In genomic region chr1:32184639-32185038, GRCh38 we compare ENCODE assay signal across 24 cellular contexts. TPM values are rescaled to one million over a fixed set of nuclear protein-coding genes. Genes with fewer than 3 reads are reported as not detected.
DNase-seq lines count a peak whose midpoint lies in the region; ATAC-seq, FAIRE-seq and TF ChIP-seq lines count a peak whose summit lies in the region.
"Had no signal": no experiment of that assay in that cellular context is flagged by ENCODE, and none has a peak within 500 bp of the region (broad histone marks: within the 10 kb centered on the region; RNA-seq: fewer than 3 reads in every experiment).

No MANE protein-coding gene starts in this region.

- H3K4me3 ChIP-seq in DND-41 (ENCODE audit: low read depth in 1 of 2, low read length in 2 of 2) (no peak overlapping the region), uterus (no peak overlapping the region)
- H3K4me3 ChIP-seq: adrenal gland, cardiac muscle cell had no signal

- peak overlapping the region; percentile 57 for H3K27ac Mint-ChIP-seq in activated CD8-positive, alpha-beta memory T cell treated with anti-CD3 and anti-CD28 coated beads, Interleukin-2, amount 10 ng/mL, durations not matched to agents 7 days and 5 days
- peak overlapping the region in 1 of 3 experiments; percentile 2 for H3K27ac Mint-ChIP-seq in nephron
- H3K27ac Mint-ChIP-seq: CD4-positive, alpha-beta T cell had no signal

- no peaks in the 10 kb centered on the region for H3K27me3 ChIP-seq in DND-41 (ENCODE audit: insufficient read depth, low read length, poor library complexity)
- no peaks in the 10 kb centered on the region for H3K27me3 ChIP-seq in uterus
- H3K27me3 ChIP-seq: adrenal gland, cardiac muscle cell had no signal

- H3K4me1 Mint-ChIP-seq in activated CD8-positive, alpha-beta memory T cell treated with anti-CD3 and anti-CD28 coated beads, Interleukin-2, amount 10 ng/mL, durations not matched to agents 7 days and 5 days, result peaks cover 56% of the 10 kb centered on the region
- H3K4me1 Mint-ChIP-seq in nephron, result peaks cover 39% of the 10 kb centered on the region

- H3K9me3 ChIP-seq in DND-41 (ENCODE audit: insufficient read depth, low read length, severe bottlenecking) (no peaks in the 10 kb centered on the region), uterus (no peaks in the 10 kb centered on the region)
- H3K9me3 ChIP-seq: adrenal gland had no signal

- 0 out of 2 replicates have a peak overlapping the region, but pooled peaks have one; percentile 13 for H3K27ac ChIP-seq in DND-41 (ENCODE audit: low read length)
- H3K27ac ChIP-seq in VCaP, result peak overlapping the region; percentile 25
- H3K27ac ChIP-seq in uterus, result no peak overlapping the region
- H3K27ac ChIP-seq: adrenal gland, cardiac muscle cell had no signal

- H3K9me3 Mint-ChIP-seq in activated CD8-positive, alpha-beta memory T cell treated with anti-CD3 and anti-CD28 coated beads, Interleukin-2, amount 10 ng/mL, durations not matched to agents 7 days and 5 days (ENCODE audit: low read depth), result no peaks in the 10 kb centered on the region
- H3K9me3 Mint-ChIP-seq in nephron, result no peaks in the 10 kb centered on the region
- H3K9me3 Mint-ChIP-seq: CD4-positive, alpha-beta T cell had no signal

- H3K4me2 ChIP-seq in DND-41 (ENCODE audit: insufficient read depth, low read length), result peak overlapping the region; percentile 33

- no peak for DNase-seq in activated CD8-positive, alpha-beta memory T cell treated with anti-CD3 and anti-CD28 coated beads, Interleukin-2, amount 10 ng/mL, durations not matched to agents 7 days and 5 days
- no peak for DNase-seq in activated CD8-positive, alpha-beta memory T cell treated with anti-CD3 and anti-CD28 coated beads, Interleukin-2, amount 50 U/mL, for 4 hours
- DNase-seq in DND-41 (no peak), uterus (no peak), RCC 7860 (ENCODE audit: low spot score) (no peak)
- DNase-seq in stimulated activated CD4-positive, alpha-beta T cell treated with anti-CD3 and anti-CD28 coated beads, Interleukin-4, amount 100 ng/mL, for 24 hours, result no peak
- DNase-seq: adrenal gland; CD4-positive, alpha-beta T cell; DMS153; foreskin melanocyte; HCEC 1CT; kidney; mammary epithelial cell; NCI-H1417 treated with DMSO at 0.1 percent for 48 hours; NCI-H2171; NCI-H526; stimulated activated CD4-positive, alpha-beta T cell treated with anti-CD3 and anti-CD28 coated beads, Interleukin-2, amount 100 ng/mL, for 24 hours had no signal

- CTCF ChIA-PET in activated CD8-positive, alpha-beta memory T cell treated with anti-CD3 and anti-CD28 coated beads, Interleukin-2, amount 10 ng/mL, durations not matched to agents 7 days and 5 days (lab: Charles Lee), result interaction anchor here (1.1 to 1.2 kb wide), 2 partner anchors 16 to 56 kb away, joined by 3 to 4 read pairs; no protein-coding TSS in a partner anchor

- peaks cover 38% of the 10 kb centered on the region for H4K20me1 ChIP-seq in DND-41 (ENCODE audit: insufficient read depth, low read length)

- H3K9ac ChIP-seq in DND-41 (ENCODE audit: low read depth, low read length), result no peak overlapping the region

- no peak for TF ChIP-seq POLR2A in uterus (IDR thresholded peaks at IDR 0.05)

- ATAC-seq in activated CD8-positive, alpha-beta memory T cell treated with anti-CD3 and anti-CD28 coated beads, Interleukin-2, amount 10 ng/mL, durations not matched to agents 7 days and 5 days, result no peak
- no peak for ATAC-seq in DND-41 (ENCODE audit: insufficient read depth, low read depth)
- ATAC-seq: GM12878, Right ventricle myocardium inferior had no signal

- H3K36me3 ChIP-seq in DND-41 (ENCODE audit: insufficient read depth, low read length), result peaks cover 87% of the 10 kb centered on the region
- H3K36me3 ChIP-seq in uterus, result no peaks in the 10 kb centered on the region

- H3K4me1 ChIP-seq in DND-41 (ENCODE audit: insufficient read depth, low read length) (peaks cover 63% of the 10 kb centered on the region), uterus (peaks cover 13 to 15% of the 10 kb centered on the region in 2 donors)

- H3K4me3 Mint-ChIP-seq in activated CD8-positive, alpha-beta memory T cell treated with anti-CD3 and anti-CD28 coated beads, Interleukin-2, amount 10 ng/mL, durations not matched to agents 7 days and 5 days, result no peak overlapping the region
- peak overlapping the region in 2 of 3 experiments; percentile 24 to 33 for H3K4me3 Mint-ChIP-seq in nephron
- H3K4me3 Mint-ChIP-seq: CD4-positive, alpha-beta T cell had no signal

- no peaks in the 10 kb centered on the region for H3K27me3 Mint-ChIP-seq in activated CD8-positive, alpha-beta memory T cell treated with anti-CD3 and anti-CD28 coated beads, Interleukin-2, amount 10 ng/mL, durations not matched to agents 7 days and 5 days
- no peaks in the 10 kb centered on the region for H3K27me3 Mint-ChIP-seq in nephron (ENCODE audit: low read depth)
- H3K27me3 Mint-ChIP-seq: CD4-positive, alpha-beta T cell had no signal

- peaks cover 87% of the 10 kb centered on the region for H3K79me2 ChIP-seq in DND-41 (ENCODE audit: insufficient read depth, low read length)

- peaks cover 70% of the 10 kb centered on the region for H3K36me3 Mint-ChIP-seq in activated CD8-positive, alpha-beta memory T cell treated with anti-CD3 and anti-CD28 coated beads, Interleukin-2, amount 10 ng/mL, durations not matched to agents 7 days and 5 days
- H3K36me3 Mint-ChIP-seq in nephron (ENCODE audit: low read depth), result peaks cover 72% of the 10 kb centered on the region

- FAIRE-seq in RCC 7860 (lab: Jason Lieb, UNC), result no peak
- FAIRE-seq: GM12878, kidney had no signal

- H2AFZ ChIP-seq in DND-41 (ENCODE audit: low read depth, low read length), result no peak overlapping the region

- no peak for TF ChIP-seq CTCF in DND-41 (IDR thresholded peaks at IDR 0.05; ENCODE audit: borderline replicate concordance, extremely low read depth, low read length, poor library complexity, severe bottlenecking)
- no peak for TF ChIP-seq CTCF in VCaP (conservative IDR thresholded peaks at IDR 0.05)
- no peak for TF ChIP-seq CTCF in nephron (IDR thresholded peaks at IDR 0.05; ENCODE audit: unreplicated experiment in 3 of 3)
- no peak for TF ChIP-seq CTCF in uterus (IDR thresholded peaks at IDR 0.05)

- intact Hi-C loops in uterus (cut with DNase I; ENCODE audit: low total_unique reads), result no loop called here

RNA-seq across cellular contexts. Expression of gene TXLNA, which starts 5.2 kb away (rescaled TPM):
- total RNA-seq in activated CD8-positive, alpha-beta memory T cell treated with anti-CD3 and anti-CD28 coated beads, Interleukin-2, amount 10 ng/mL, durations not matched to agents 7 days and 5 days, result 100 to 1,000 TPM in 1 of 2 experiments, 10 to 100 TPM in 1; 85.8 to 104 TPM
- total RNA-seq in uterus, result 10 to 100 TPM; 14.1 to 60.1 (median 40.4) TPM

RNA-seq across cellular contexts. Expression of gene CCDC28B, which starts 15.8 kb away (rescaled TPM):
- 10 to 100 TPM; 33.0 to 43.3 TPM for total RNA-seq in activated CD8-positive, alpha-beta memory T cell treated with anti-CD3 and anti-CD28 coated beads, Interleukin-2, amount 10 ng/mL, durations not matched to agents 7 days and 5 days
- 10 to 100 TPM in 1 of 4 donors, 1 to 10 TPM in 2, not detected in 1; 3.5 to 21.5 (median 7.4) TPM for total RNA-seq in uterus

RNA-seq across cellular contexts. Expression of gene IQCC, which starts 20.8 kb away (rescaled TPM):
- total RNA-seq in activated CD8-positive, alpha-beta memory T cell treated with anti-CD3 and anti-CD28 coated beads, Interleukin-2, amount 10 ng/mL, durations not matched to agents 7 days and 5 days, result 1 to 10 TPM; 5.4 to 7.2 TPM
- 1 to 10 TPM in 3 of 4 donors, under 1 TPM in 1; 0.51 to 6.8 (median 4.3) TPM for total RNA-seq in uterus

RNA-seq across cellular contexts. Expression of gene DCDC2B, which starts 24.2 kb away (rescaled TPM):
- total RNA-seq in activated CD8-positive, alpha-beta memory T cell treated with anti-CD3 and anti-CD28 coated beads, Interleukin-2, amount 10 ng/mL, durations not matched to agents 7 days and 5 days, result under 1 TPM in 1 of 2 experiments, not detected in 1; 0.16 TPM
- under 1 TPM in 2 of 4 donors, not detected in 2; 0.26 to 0.62 TPM for total RNA-seq in uterus
- total RNA-seq: adrenal gland, cardiac muscle cell, dermis microvascular lymphatic vessel endothelial cell, kidney, mammary epithelial cell, Right ventricle myocardium inferior, subcutaneous adipose tissue had no signal

RNA-seq across cellular contexts. Expression of gene TMEM234, which starts 37.5 kb away (rescaled TPM):
- 10 to 100 TPM; 11.7 to 12.3 TPM for total RNA-seq in activated CD8-positive, alpha-beta memory T cell treated with anti-CD3 and anti-CD28 coated beads, Interleukin-2, amount 10 ng/mL, durations not matched to agents 7 days and 5 days
- total RNA-seq in uterus, result 10 to 100 TPM in 3 of 4 donors, under 1 TPM in 1; 0.59 to 40.8 (median 13.5) TPM

Comparison
In these comparisons a context has a peak if more than half of its experiments do, and no peak if none do; other contexts are left out.
1. H3K27ac ChIP-seq: peak in DND-41 (single experiment) and VCaP (single experiment); none in uterus (0 of 2).